8 cellular contexts compared by ENCODE assay signal in genomic region chr3:69086133-69086722, GRCh38. TPM values are rescaled to one million over a fixed set of nuclear protein-coding genes. Genes with fewer than 3 reads are reported as not detected.
DNase-seq lines count a peak whose midpoint lies in the region; TF ChIP-seq lines count a peak whose summit lies in the region.

No MANE protein-coding gene starts in this region.

- H3K9me2 ChIP-seq in OCI-LY7 (ENCODE audit: insufficient read depth, low read length): no peaks in the 10 kb centered on the region

- WGBS in esophagus, 2 donors: 0 to 2% methylated on average over 5 of the region's 5 CpGs

- H3K27ac ChIP-seq in OCI-LY7 (ENCODE audit: low read depth, low read length, poor library complexity, severe bottlenecking) (no peak overlapping the region), esophagus (ENCODE audit: low read depth in 2 of 2, low read length in 1 of 2) (peak overlapping the region; percentile 95 to 98)

- no peak for TF ChIP-seq CTCF in OCI-LY7 (conservative IDR thresholded peaks at IDR 0.05; ENCODE audit: low read length)

- POLR2A ChIA-PET in OCI-LY7 (lab: Charles Lee): interaction anchor here (0.6 to 7.5 kb wide), 6 partner anchors 28 to 1422 kb away, joined by 3 to 49 read pairs (median 3); partner anchors contain the start of gene TMF1

- H3K4me1 ChIP-seq in OCI-LY7 (ENCODE audit: insufficient read depth, low read length, poor library complexity, severe bottlenecking): peaks cover 64% of the 10 kb centered on the region
- H3K4me1 ChIP-seq in esophagus (ENCODE audit: control insufficient read depth in 2 of 2, insufficient read depth in 2 of 2, low read length in 1 of 2): peaks cover 8 to 10% of the 10 kb centered on the region in 2 donors

- no peaks in the 10 kb centered on the region for H3K9me3 ChIP-seq in OCI-LY7 (ENCODE audit: low read length)
- no peaks in the 10 kb centered on the region for H3K9me3 ChIP-seq in esophagus (ENCODE audit: control insufficient read depth in 2 of 2, insufficient read depth in 1 of 2, low read depth in 1 of 2, low read length in 1 of 2)

- no peak overlapping the region for H2AFZ ChIP-seq in OCI-LY7 (ENCODE audit: low read length)

- peak; percentile 61 for DNase-seq in activated gamma-delta T cell treated with Interleukin-2 at 50 U/mL for 16 hours
- no peak for DNase-seq in activated gamma-delta T cell (lab: John Stamatoyannopoulos, UW)
- peak; percentile 26 for DNase-seq in OCI-LY7 (ENCODE audit: low spot score)
- peak; percentile 63 for DNase-seq in activated T-cell treated with anti-CD3 and anti-CD28 coated beads for 4 hours
- peak; percentile 94 for DNase-seq in myocyte (ENCODE audit: low read depth)
- peak; percentile 64 for DNase-seq in stimulated activated CD8-positive, alpha-beta memory T cell treated with anti-CD3 and anti-CD28 coated beads, Interleukin-7, amount 100 ng/mL, for 24 hours (ENCODE audit: low read depth)
- DNase-seq in NCI-H1048 (lab: John Stamatoyannopoulos, UW): no peak

- CTCF ChIA-PET in OCI-LY7 (lab: Charles Lee; ENCODE audit: unreplicated experiment): interaction anchor here (0.7 to 0.8 kb wide), 2 partner anchors 10 to 33 kb away, joined by 3 to 4 read pairs; no protein-coding TSS in a partner anchor

- H3K36me3 ChIP-seq in OCI-LY7 (ENCODE audit: insufficient read depth, low read length): no peaks in the 10 kb centered on the region
- H3K36me3 ChIP-seq in esophagus (ENCODE audit: control insufficient read depth in 2 of 2, insufficient read depth in 2 of 2, low read length in 1 of 2): no peaks in the 10 kb centered on the region

- no peaks in the 10 kb centered on the region for H3K27me3 ChIP-seq in esophagus (ENCODE audit: control insufficient read depth in 1 of 2, insufficient read depth in 2 of 2, low read length in 2 of 2)

- peaks cover 17% of the 10 kb centered on the region; the same call in 1 of the 2 replicates for H3K79me2 ChIP-seq in OCI-LY7 (ENCODE audit: insufficient read depth, low read depth, low read length)

- peak overlapping the region; percentile 85 for H3K4me2 ChIP-seq in OCI-LY7 (ENCODE audit: low read length)

- H4K20me1 ChIP-seq in OCI-LY7 (ENCODE audit: insufficient read depth, low read length): no peaks in the 10 kb centered on the region

- H3K4me3 ChIP-seq in OCI-LY7 (ENCODE audit: low read depth, low read length, poor library complexity, severe bottlenecking): peak overlapping the region; percentile 86
- peak overlapping the region; percentile 67 to 98 for H3K4me3 ChIP-seq in esophagus (ENCODE audit: low read depth in 1 of 2, low read length in 2 of 2)

- intact Hi-C loops in OCI-LY7 (cut with micrococcal nuclease; ENCODE audit: unreplicated experiment): no loop called here

- no TSS peak for BruUV-seq in OCI-LY7 (replicated peaks; lab: Mats Ljungman, UMichigan)

RNA-seq across cellular contexts. Expression of gene ARL6IP5, which starts 1.5 kb away (rescaled TPM):
- 18.5 and 28.9 TPM in 2 replicates for total RNA-seq in OCI-LY7 (2014; rRNA removed; shearing (Covaris generic))
- total RNA-seq in OCI-LY7 (2022) (25.9 and 26.7 TPM in 2 replicates), myocyte (275 and 433 TPM in 2 replicates)
- 10 to 100 TPM; 46.9 to 59.0 TPM for polyA plus RNA-seq in esophagus
- 142 TPM for polyA plus RNA-seq in myocyte (2012)

RNA-seq across cellular contexts. Expression of gene UBA3, which starts 6.1 kb away (rescaled TPM):
- 66.5 and 78.8 TPM in 2 replicates for total RNA-seq in OCI-LY7 (2014; rRNA removed; shearing (Covaris generic))
- total RNA-seq in OCI-LY7 (2022): 70.2 and 70.8 TPM in 2 replicates
- polyA plus RNA-seq in esophagus: 10 to 100 TPM; 30.7 to 34.9 TPM
- 69.4 and 82.5 TPM in 2 replicates for total RNA-seq in myocyte
- 41.5 TPM for polyA plus RNA-seq in myocyte (2012)

RNA-seq across cellular contexts. Expression of gene TMF1, which starts 34.1 kb away (rescaled TPM):
- total RNA-seq in OCI-LY7 (2014; rRNA removed; shearing (Covaris generic)): 16.6 and 20.8 TPM in 2 replicates
- total RNA-seq in OCI-LY7 (2022): 29.0 and 29.4 TPM in 2 replicates
- 1 to 10 TPM; 6.9 to 7.6 TPM for polyA plus RNA-seq in esophagus
- 24.9 and 37.6 TPM in 2 replicates for total RNA-seq in myocyte
- 11.2 TPM for polyA plus RNA-seq in myocyte (2012)

RNA-seq across cellular contexts. Expression of gene LMOD3, which starts 36.2 kb away (rescaled TPM):
- total RNA-seq in OCI-LY7 (2014; rRNA removed; shearing (Covaris generic)): not detected in 2 replicates
- total RNA-seq in OCI-LY7 (2022) (not detected in 2 replicates), myocyte (71.3 and 168 TPM in 2 replicates)
- under 1 TPM; 0.06 to 0.19 TPM for polyA plus RNA-seq in esophagus
- 12.5 TPM for polyA plus RNA-seq in myocyte (2012)

Comparison
In these comparisons a context has a peak if more than half of its experiments do, and no peak if none do; other contexts are left out.
1. DNase-seq: peak in activated gamma-delta T cell treated with Interleukin-2 at 50 U/mL for 16 hours (single experiment), OCI-LY7 (single experiment), activated T-cell treated with anti-CD3 and anti-CD28 coated beads for 4 hours (single experiment), myocyte (single experiment) and stimulated activated CD8-positive, alpha-beta memory T cell treated with anti-CD3 and anti-CD28 coated beads, Interleukin-7, amount 100 ng/mL, for 24 hours (single experiment); none in activated gamma-delta T cell (single experiment) and NCI-H1048 (single experiment).